ENCODE assay signal across 20 cellular contexts in genomic region chr5:179147991-179148702, GRCh38.
"Had no signal": no experiment of that assay in that cellular context is flagged by ENCODE, and none has a peak within 500 bp of the region (broad histone marks: within the 10 kb centered on the region; RNA-seq: fewer than 3 reads in every experiment).

No MANE protein-coding gene starts in this region.

- H3K27me3 ChIP-seq: breast epithelium, colonic mucosa, neutrophil, sigmoid colon, tibial artery had no signal

- H3K4me1 ChIP-seq: breast epithelium, colonic mucosa, sigmoid colon, suprapubic skin, tibial artery had no signal

- FAIRE-seq: frontal cortex, small intestine had no signal

- ATAC-seq: activated CD4-positive, alpha-beta T cell treated with anti-CD3 and anti-CD28 coated beads for 36 hours; activated CD8-positive, alpha-beta memory T cell treated with anti-CD3 and anti-CD28 coated beads, Interleukin-2, amount 10 ng/mL, durations not matched to agents 7 days and 5 days; activated CD8-positive, alpha-beta T cell treated with anti-CD3 and anti-CD28 coated beads, Interleukin-2, amount 10 ng/mL, durations not matched to agents 7 days and 5 days; activated naive CD8-positive, alpha-beta T cell treated with anti-CD3 and anti-CD28 coated beads, Interleukin-2, amount 50 U/mL, for 24 hours; mucosa of descending colon; natural killer cell treated with Interleukin-12 subunit alpha and Interleukin-12 subunit beta and Interleukin-15 and Interleukin-18, amount 100 ng/mL, for 72 hours had no signal

- H3K36me3 ChIP-seq: breast epithelium, colonic mucosa, neutrophil, sigmoid colon had no signal

- H3K9me3 ChIP-seq: breast epithelium, colonic mucosa, mucosa of descending colon, neutrophil, sigmoid colon, suprapubic skin, tibial artery had no signal

- DNase-seq: activated CD4-positive, alpha-beta T cell treated with anti-CD3 and anti-CD28 coated beads for 36 hours; activated CD4-positive, CD25-positive, alpha-beta regulatory T cell; activated CD8-positive, alpha-beta memory T cell treated with anti-CD3 and anti-CD28 coated beads, Interleukin-2, amount 10 ng/mL, durations not matched to agents 7 days and 5 days; activated CD8-positive, alpha-beta T cell treated with anti-CD3 and anti-CD28 coated beads, Interleukin-2, amount 10 ng/mL, durations not matched to agents 7 days and 5 days; activated naive CD8-positive, alpha-beta T cell treated with anti-CD3 and anti-CD28 coated beads, Interleukin-2, amount 50 U/mL, for 24 hours; activated T-cell treated with anti-CD3 and anti-CD28 coated beads, Interleukin-2, amount 50 U/mL, for 48 hours; amygdala; colonic mucosa; effector CD8-positive, alpha-beta T cell; sigmoid colon; small intestine; stimulated activated CD4-positive, alpha-beta T cell treated with anti-CD3 and anti-CD28 coated beads, Interleukin-2, amount 100 ng/mL, for 24 hours; stimulated activated naive CD4-positive, alpha-beta T cell; tibial artery had no signal

- H3K27ac ChIP-seq: breast epithelium, colonic mucosa, neutrophil, sigmoid colon, suprapubic skin, tibial artery had no signal

- H3K4me3 ChIP-seq: breast epithelium, colonic mucosa, mucosa of descending colon, sigmoid colon, suprapubic skin, tibial artery had no signal
